8 cellular contexts compared by ENCODE assay signal in genomic region chr16:57984443-57985203, GRCh38. TPM values are rescaled to one million over a fixed set of nuclear protein-coding genes. Genes with fewer than 3 reads are reported as not detected.
DNase-seq lines count a peak whose midpoint lies in the region; ATAC-seq lines count a peak whose summit lies in the region.

No MANE protein-coding gene starts in this region.

- ATAC-seq in GM18909 (IDR thresholded peaks at IDR 0.05; ENCODE audit: poor library complexity, unreplicated experiment) = peak; percentile 83
- ATAC-seq in HG03342 (IDR thresholded peaks at IDR 0.05; ENCODE audit: unreplicated experiment) = peak; percentile 77
- no peak for ATAC-seq in GM18861 (IDR thresholded peaks at IDR 0.05; ENCODE audit: unreplicated experiment)

- DNase-seq in activated CD4-positive, CD25-positive, alpha-beta regulatory T cell treated with anti-CD3 and anti-CD28 coated beads, Interleukin-2, amount 50 U/mL, for 72 hours = peak; percentile 89
- DNase-seq in cerebellum (ENCODE audit: low spot score) = peak; percentile 17
- peak; percentile 70 for DNase-seq in kidney tubule cell (ENCODE audit: low spot score)
- DNase-seq in stimulated activated CD4-positive, alpha-beta T cell treated with anti-CD3 and anti-CD28 coated beads, Interleukin-1b, Interleukin-23, amount 100 ng/mL, for 24 hours (ENCODE audit: low read depth in 4 of 4, low spot score in 1 of 4) = peak; percentile 72 to 90 (median 84)
- DNase-seq in Kasumi-1 (lab: John Stamatoyannopoulos, UW) = no peak

RNA-seq across cellular contexts. Expression of gene CNGB1, which starts 13.7 kb away (rescaled TPM):
- 3.0 TPM for total RNA-seq in cerebellum

RNA-seq across cellular contexts. Expression of gene ZNF319, which starts 15.8 kb away (rescaled TPM):
- total RNA-seq in cerebellum = 6.0 TPM

RNA-seq across cellular contexts. Expression of gene USB1, which starts 16.6 kb away (rescaled TPM):
- 8.6 TPM for total RNA-seq in cerebellum

RNA-seq across cellular contexts. Expression of gene MMP15, which starts 40.9 kb away (rescaled TPM):
- total RNA-seq in cerebellum = 14.3 TPM

Comparison
In these comparisons a context has a peak if more than half of its experiments do, and no peak if none do; other contexts are left out.
1. DNase-seq: peak in activated CD4-positive, CD25-positive, alpha-beta regulatory T cell treated with anti-CD3 and anti-CD28 coated beads, Interleukin-2, amount 50 U/mL, for 72 hours (single experiment), cerebellum (single experiment), kidney tubule cell (single experiment) and stimulated activated CD4-positive, alpha-beta T cell treated with anti-CD3 and anti-CD28 coated beads, Interleukin-1b, Interleukin-23, amount 100 ng/mL, for 24 hours (4 of 4); none in Kasumi-1 (0 of 2).